In the genomic region with DNA sequence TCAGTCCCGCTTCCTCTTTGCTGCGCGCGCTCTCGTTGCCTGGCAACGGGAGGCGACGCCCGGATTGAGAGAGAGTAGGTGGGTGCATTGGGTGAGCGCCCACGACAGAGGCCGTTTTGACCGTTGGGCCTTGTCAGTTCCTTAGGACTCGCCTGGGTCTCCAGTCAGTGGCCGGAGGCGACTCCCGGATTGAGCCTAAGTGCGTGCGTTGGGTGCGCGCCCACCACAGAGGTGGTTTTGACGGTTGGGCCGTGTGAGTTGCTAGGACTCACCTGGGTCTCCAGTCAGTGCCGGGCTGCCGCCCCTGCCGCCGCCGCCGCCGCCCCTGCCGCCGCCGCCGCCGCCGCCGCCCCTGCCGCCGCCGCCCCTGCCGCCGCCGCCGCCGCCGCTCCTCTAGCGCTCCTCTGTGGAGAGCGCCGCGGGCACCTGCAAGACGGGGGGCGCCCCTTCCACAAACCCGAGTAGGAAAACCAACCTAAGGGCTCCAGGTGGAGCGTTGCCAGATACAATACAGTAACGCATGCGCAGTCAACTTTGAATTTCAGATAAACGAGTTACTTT, we compare ENCODE assay signal across 1 cellular context.
TF ChIP-seq lines count a peak whose summit lies in the region.

No MANE protein-coding gene starts in this region.

TF ChIP-seq in GM23338, 12 proteins besides CTCF, POLR2A, EP300 and RAD21 (continued from another document):
- TF ChIP-seq, protein P1, sequence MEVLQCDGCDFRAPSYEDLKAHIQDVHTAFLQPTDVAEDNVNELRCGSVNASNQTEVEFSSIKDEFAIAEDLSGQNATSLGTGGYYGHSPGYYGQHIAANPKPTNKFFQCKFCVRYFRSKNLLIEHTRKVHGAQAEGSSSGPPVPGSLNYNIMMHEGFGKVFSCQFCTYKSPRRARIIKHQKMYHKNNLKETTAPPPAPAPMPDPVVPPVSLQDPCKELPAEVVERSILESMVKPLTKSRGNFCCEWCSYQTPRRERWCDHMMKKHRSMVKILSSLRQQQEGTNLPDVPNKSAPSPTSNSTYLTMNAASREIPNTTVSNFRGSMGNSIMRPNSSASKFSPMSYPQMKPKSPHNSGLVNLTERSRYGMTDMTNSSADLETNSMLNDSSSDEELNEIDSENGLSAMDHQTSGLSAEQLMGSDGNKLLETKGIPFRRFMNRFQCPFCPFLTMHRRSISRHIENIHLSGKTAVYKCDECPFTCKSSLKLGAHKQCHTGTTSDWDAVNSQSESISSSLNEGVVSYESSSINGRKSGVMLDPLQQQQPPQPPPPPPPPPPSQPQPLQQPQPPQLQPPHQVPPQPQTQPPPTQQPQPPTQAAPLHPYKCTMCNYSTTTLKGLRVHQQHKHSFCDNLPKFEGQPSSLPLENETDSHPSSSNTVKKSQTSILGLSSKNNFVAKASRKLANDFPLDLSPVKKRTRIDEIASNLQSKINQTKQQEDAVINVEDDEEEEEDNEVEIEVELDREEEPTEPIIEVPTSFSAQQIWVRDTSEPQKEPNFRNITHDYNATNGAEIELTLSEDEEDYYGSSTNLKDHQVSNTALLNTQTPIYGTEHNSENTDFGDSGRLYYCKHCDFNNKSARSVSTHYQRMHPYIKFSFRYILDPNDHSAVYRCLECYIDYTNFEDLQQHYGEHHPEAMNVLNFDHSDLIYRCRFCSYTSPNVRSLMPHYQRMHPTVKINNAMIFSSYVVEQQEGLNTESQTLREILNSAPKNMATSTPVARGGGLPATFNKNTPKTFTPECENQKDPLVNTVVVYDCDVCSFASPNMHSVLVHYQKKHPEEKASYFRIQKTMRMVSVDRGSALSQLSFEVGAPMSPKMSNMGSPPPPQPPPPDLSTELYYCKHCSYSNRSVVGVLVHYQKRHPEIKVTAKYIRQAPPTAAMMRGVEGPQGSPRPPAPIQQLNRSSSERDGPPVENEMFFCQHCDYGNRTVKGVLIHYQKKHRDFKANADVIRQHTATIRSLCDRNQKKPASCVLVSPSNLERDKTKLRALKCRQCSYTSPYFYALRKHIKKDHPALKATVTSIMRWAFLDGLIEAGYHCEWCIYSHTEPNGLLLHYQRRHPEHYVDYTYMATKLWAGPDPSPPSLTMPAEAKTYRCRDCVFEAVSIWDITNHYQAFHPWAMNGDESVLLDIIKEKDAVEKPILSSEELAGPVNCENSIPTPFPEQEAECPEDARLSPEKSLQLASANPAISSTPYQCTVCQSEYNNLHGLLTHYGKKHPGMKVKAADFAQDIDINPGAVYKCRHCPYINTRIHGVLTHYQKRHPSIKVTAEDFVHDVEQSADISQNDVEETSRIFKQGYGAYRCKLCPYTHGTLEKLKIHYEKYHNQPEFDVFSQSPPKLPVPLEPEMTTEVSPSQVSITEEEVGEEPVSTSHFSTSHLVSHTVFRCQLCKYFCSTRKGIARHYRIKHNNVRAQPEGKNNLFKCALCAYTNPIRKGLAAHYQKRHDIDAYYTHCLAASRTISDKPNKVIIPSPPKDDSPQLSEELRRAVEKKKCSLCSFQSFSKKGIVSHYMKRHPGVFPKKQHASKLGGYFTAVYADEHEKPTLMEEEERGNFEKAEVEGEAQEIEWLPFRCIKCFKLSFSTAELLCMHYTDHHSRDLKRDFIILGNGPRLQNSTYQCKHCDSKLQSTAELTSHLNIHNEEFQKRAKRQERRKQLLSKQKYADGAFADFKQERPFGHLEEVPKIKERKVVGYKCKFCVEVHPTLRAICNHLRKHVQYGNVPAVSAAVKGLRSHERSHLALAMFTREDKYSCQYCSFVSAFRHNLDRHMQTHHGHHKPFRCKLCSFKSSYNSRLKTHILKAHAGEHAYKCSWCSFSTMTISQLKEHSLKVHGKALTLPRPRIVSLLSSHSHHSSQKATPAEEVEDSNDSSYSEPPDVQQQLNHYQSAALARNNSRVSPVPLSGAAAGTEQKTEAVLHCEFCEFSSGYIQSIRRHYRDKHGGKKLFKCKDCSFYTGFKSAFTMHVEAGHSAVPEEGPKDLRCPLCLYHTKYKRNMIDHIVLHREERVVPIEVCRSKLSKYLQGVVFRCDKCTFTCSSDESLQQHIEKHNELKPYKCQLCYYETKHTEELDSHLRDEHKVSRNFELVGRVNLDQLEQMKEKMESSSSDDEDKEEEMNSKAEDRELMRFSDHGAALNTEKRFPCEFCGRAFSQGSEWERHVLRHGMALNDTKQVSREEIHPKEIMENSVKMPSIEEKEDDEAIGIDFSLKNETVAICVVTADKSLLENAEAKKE (CRISPR knock-in tag; IDR thresholded peaks at IDR 0.05): no peak
- TF ChIP-seq ZNF331 (CRISPR knock-in tag; IDR thresholded peaks at IDR 0.05; ENCODE audit: low read depth) (no peak), EZH2phosphoT487 (IDR thresholded peaks at IDR 0.05; ENCODE audit: unreplicated experiment) (no peak), EZH2 (IDR thresholded peaks at IDR 0.05; ENCODE audit: low read depth, unreplicated experiment) (no peak), JUNB (IDR thresholded peaks at IDR 0.05; ENCODE audit: unreplicated experiment) (no peak)
